18 cellular contexts compared by ENCODE assay signal in the genomic region with DNA sequence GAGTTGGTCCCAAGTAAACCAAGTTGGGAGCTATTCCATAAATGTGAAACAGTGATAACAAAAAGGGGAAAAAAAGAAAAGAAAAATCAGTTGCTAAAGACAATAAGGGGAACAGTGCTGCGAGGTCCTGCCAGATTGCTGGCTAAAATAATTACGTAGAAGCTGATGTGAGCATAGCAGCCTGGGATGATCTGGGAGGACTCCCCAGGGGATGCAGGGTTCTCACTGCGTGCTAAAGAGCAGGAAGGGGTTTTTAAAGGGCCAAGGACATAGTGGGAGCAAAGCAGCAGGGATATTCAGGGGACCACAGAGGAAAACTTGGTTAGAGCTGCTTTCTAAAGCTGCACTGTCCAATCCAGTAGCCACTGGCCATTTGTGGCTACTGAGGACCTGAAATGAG.
DNase-seq lines count a peak whose midpoint lies in the region; ATAC-seq and TF ChIP-seq lines count a peak whose summit lies in the region.
"Had no signal": no experiment of that assay in that cellular context is flagged by ENCODE, and none has a peak within 500 bp of the region (broad histone marks: within the 10 kb centered on the region; RNA-seq: fewer than 3 reads in every experiment).

No MANE protein-coding gene starts in this region.

- no peaks in the 10 kb centered on the region for H3K9me3 Mint-ChIP-seq in stimulated activated naive CD8-positive, alpha-beta T cell treated with anti-CD3 and anti-CD28 coated beads, Interleukin-15, amount 100 ng/mL, for 72 hours
- H3K9me3 Mint-ChIP-seq: H9 had no signal

- H3K27me3 ChIP-seq in heart left ventricle (no peaks in the 10 kb centered on the region), left ventricle myocardium inferior (ENCODE audit: low read depth) (no peaks in the 10 kb centered on the region)
- H3K27me3 ChIP-seq: Peyer's patch had no signal

- H3K4me1 ChIP-seq in heart left ventricle (peaks cover 7 to 78% (median 41%) of the 10 kb centered on the region in 12 donors), left ventricle myocardium inferior (peaks cover 79% of the 10 kb centered on the region)

- peaks cover 20% of the 10 kb centered on the region for H3K4me1 Mint-ChIP-seq in stimulated activated naive CD8-positive, alpha-beta T cell treated with anti-CD3 and anti-CD28 coated beads, Interleukin-15, amount 100 ng/mL, for 72 hours

- no peak for TF ChIP-seq POLR2A in heart left ventricle (IDR thresholded peaks at IDR 0.05)

- H3K36me3 ChIP-seq in heart left ventricle (no peaks in the 10 kb centered on the region), left ventricle myocardium inferior (no peaks in the 10 kb centered on the region)
- H3K36me3 ChIP-seq: Peyer's patch had no signal

- intact Hi-C loops in heart left ventricle (cut with DNase I), result no loop called here
- intact Hi-C loops in left cardiac atrium (cut with DNase I), result no loop called here
- intact Hi-C loops in left ventricle myocardium inferior (cut with micrococcal nuclease), result no loop called here

- peaks cover 34% of the 10 kb centered on the region for H3K27me3 Mint-ChIP-seq in stimulated activated naive CD8-positive, alpha-beta T cell treated with anti-CD3 and anti-CD28 coated beads, Interleukin-15, amount 100 ng/mL, for 72 hours

- H3K27ac ChIP-seq in heart left ventricle, result peak overlapping the region in 9 of 12 donors; percentile 10 to 83 (median 75)
- peak overlapping the region; percentile 84 for H3K27ac ChIP-seq in left ventricle myocardium inferior (replicated peaks)
- H3K27ac ChIP-seq: C4-2B, KMS-11, Peyer's patch had no signal

- WGBS in heart left ventricle, 4 donors, result 12 to 21% (median 15%) methylated on average over 3 of the region's 3 CpGs

- peak in 4 of 5 donors; percentile 49 to 69 (median 54) for DNase-seq in heart left ventricle
- DNase-seq in left cardiac atrium, result no peak
- DNase-seq in NCI-H2171 (lab: John Stamatoyannopoulos, UW), result peak; percentile 43
- DNase-seq in left ventricle myocardium inferior, result peak; percentile 43
- no peak for DNase-seq in stimulated activated naive CD8-positive, alpha-beta T cell treated with anti-CD3 and anti-CD28 coated beads, Interleukin-15, amount 100 ng/mL, for 72 hours
- no peak for DNase-seq in NCI-H1694 treated with DMSO at 0.1 percent for 48 hours (lab: John Stamatoyannopoulos, UW)
- DNase-seq: ACHN; H9; NCI-H146; NCI-H2107; NCI-H446; NCI-H526 treated with DMSO at 0.1 percent for 48 hours; NK-92 treated with Interleukin-12 subunit alpha and Interleukin-12 subunit beta, amount 100 ng/mL, for 24 hours; Peyer's patch; SK-N-SH had no signal

- no peaks in the 10 kb centered on the region for H3K9me3 ChIP-seq in heart left ventricle
- H3K9me3 ChIP-seq in left ventricle myocardium inferior (replicated peaks), result no peaks in the 10 kb centered on the region
- H3K9me3 ChIP-seq: Peyer's patch, SK-N-SH had no signal

- H3K4me3 ChIP-seq in heart left ventricle (no peak overlapping the region), left ventricle myocardium inferior (no peak overlapping the region)
- H3K4me3 ChIP-seq: Peyer's patch had no signal

- peak in 2 of 4 donors; percentile 13 to 28 for ATAC-seq in heart left ventricle
- ATAC-seq in left cardiac atrium, result no peak
- no peak for ATAC-seq in activated CD4-positive, CD25-positive, alpha-beta regulatory T cell treated with anti-CD3 and anti-CD28 coated beads, Interleukin-2, amount 50 U/mL, for 24 hours
- ATAC-seq in stimulated activated naive CD8-positive, alpha-beta T cell treated with anti-CD3 and anti-CD28 coated beads, Interleukin-15, amount 100 ng/mL, for 72 hours, result no peak

- no peak overlapping the region for H3K27ac Mint-ChIP-seq in stimulated activated naive CD8-positive, alpha-beta T cell treated with anti-CD3 and anti-CD28 coated beads, Interleukin-15, amount 100 ng/mL, for 72 hours
- H3K27ac Mint-ChIP-seq: H9 had no signal

- no peak overlapping the region for H3K4me3 Mint-ChIP-seq in stimulated activated naive CD8-positive, alpha-beta T cell treated with anti-CD3 and anti-CD28 coated beads, Interleukin-15, amount 100 ng/mL, for 72 hours
- H3K4me3 Mint-ChIP-seq: H9 had no signal

- TF ChIP-seq CTCF in heart left ventricle (IDR thresholded peaks at IDR 0.05) (no peak), left ventricle myocardium inferior (IDR thresholded peaks at IDR 0.05; ENCODE audit: borderline replicate concordance) (no peak)

Comparison
In these comparisons a context has a peak if more than half of its experiments do, and no peak if none do; other contexts are left out.
1. DNase-seq: peak in heart left ventricle (4 of 5), NCI-H2171 (single experiment) and left ventricle myocardium inferior (single experiment); none in left cardiac atrium (single experiment), stimulated activated naive CD8-positive, alpha-beta T cell treated with anti-CD3 and anti-CD28 coated beads, Interleukin-15, amount 100 ng/mL, for 72 hours (0 of 2) and NCI-H1694 treated with DMSO at 0.1 percent for 48 hours (single experiment).